Comparison of ENCODE assay signal across 8 cellular contexts in genomic region chr20:433300-433975, GRCh38. TPM values are rescaled to one million over a fixed set of nuclear protein-coding genes. Genes with fewer than 3 reads are reported as not detected.
DNase-seq lines count a peak whose midpoint lies in the region; ATAC-seq and TF ChIP-seq lines count a peak whose summit lies in the region.

No MANE protein-coding gene starts in this region.

- H3K27me3 ChIP-seq in DOHH2 (ENCODE audit: control insufficient read depth, low read length) = no peaks in the 10 kb centered on the region
- H3K27me3 ChIP-seq in WERI-Rb-1 (ENCODE audit: insufficient read depth, low read depth, severe bottlenecking) = no peaks in the 10 kb centered on the region
- H3K27me3 ChIP-seq in left lung = no peaks in the 10 kb centered on the region

- H3K4me1 ChIP-seq in DOHH2 (ENCODE audit: control insufficient read depth, low read length) (peaks cover 29% of the 10 kb centered on the region), left lung (peaks cover 0 to 13% of the 10 kb centered on the region in 2 donors)

- peak; percentile 76 for ATAC-seq in GM21526 (IDR thresholded peaks at IDR 0.05; ENCODE audit: low FRiP score, unreplicated experiment)
- ATAC-seq in left lung = no peak

- no peaks in the 10 kb centered on the region for H3K27me3 Mint-ChIP-seq in activated T-helper 2 cell treated with anti-CD3 and anti-CD28 coated beads, Interferon-gamma antibody, Interleukin-2, Interleukin-4, amounts not matched to agents 10 μg/mL and 5 μg/mL and 100 μg/mL, durations not matched to agents 14 hours and 24 hours and 36 hours (ENCODE audit: low read depth)
- H3K27me3 Mint-ChIP-seq in progenitor cell of endocrine pancreas = no peaks in the 10 kb centered on the region

- H3K79me2 ChIP-seq in DOHH2 (ENCODE audit: control insufficient read depth, low read length) = no peaks in the 10 kb centered on the region

- no peaks in the 10 kb centered on the region; the same call in 1 of the 2 replicates for H4K20me1 ChIP-seq in DOHH2 (ENCODE audit: control insufficient read depth, insufficient read depth, low read depth, low read length)

- H3K4me3 Mint-ChIP-seq in activated T-helper 2 cell treated with anti-CD3 and anti-CD28 coated beads, Interferon-gamma antibody, Interleukin-2, Interleukin-4, amounts not matched to agents 10 μg/mL and 5 μg/mL and 100 μg/mL, durations not matched to agents 14 hours and 24 hours and 36 hours (ENCODE audit: low read depth) = peak overlapping the region; percentile 58
- H3K4me3 Mint-ChIP-seq in progenitor cell of endocrine pancreas (ENCODE audit: low read depth) = no peak overlapping the region

- no peaks in the 10 kb centered on the region for H3K9me2 ChIP-seq in DOHH2 (replicated peaks; ENCODE audit: control insufficient read depth, low read length)

- TF ChIP-seq CTCF in DOHH2 (IDR thresholded peaks at IDR 0.05; ENCODE audit: low read depth, low read length, poor library complexity, severe bottlenecking) (no peak), progenitor cell of endocrine pancreas (IDR thresholded peaks at IDR 0.05; ENCODE audit: unreplicated experiment) (no peak), WERI-Rb-1 (IDR thresholded peaks at IDR 0.05; ENCODE audit: low read depth, low read length) (no peak), left lung (IDR thresholded peaks at IDR 0.05) (no peak)

- peaks cover 54% of the 10 kb centered on the region for H3K4me1 Mint-ChIP-seq in activated T-helper 2 cell treated with anti-CD3 and anti-CD28 coated beads, Interferon-gamma antibody, Interleukin-2, Interleukin-4, amounts not matched to agents 10 μg/mL and 5 μg/mL and 100 μg/mL, durations not matched to agents 14 hours and 24 hours and 36 hours (ENCODE audit: low read depth)
- no peaks in the 10 kb centered on the region for H3K4me1 Mint-ChIP-seq in progenitor cell of endocrine pancreas (ENCODE audit: low read depth)

- no peaks in the 10 kb centered on the region for H3F3A ChIP-seq in DOHH2 (ENCODE audit: control insufficient read depth, insufficient read depth)

- no peaks in the 10 kb centered on the region for H3K9me3 Mint-ChIP-seq in activated T-helper 2 cell treated with anti-CD3 and anti-CD28 coated beads, Interferon-gamma antibody, Interleukin-2, Interleukin-4, amounts not matched to agents 10 μg/mL and 5 μg/mL and 100 μg/mL, durations not matched to agents 14 hours and 24 hours and 36 hours
- no peaks in the 10 kb centered on the region for H3K9me3 Mint-ChIP-seq in progenitor cell of endocrine pancreas (ENCODE audit: low read depth)

- peak; percentile 45 for DNase-seq in activated T-helper 2 cell treated with anti-CD3 and anti-CD28 coated beads, Interferon-gamma antibody, Interleukin-2, Interleukin-4, amounts not matched to agents 10 μg/mL and 5 μg/mL and 100 μg/mL, durations not matched to agents 14 hours and 24 hours and 36 hours (ENCODE audit: low spot score)
- DNase-seq in progenitor cell of endocrine pancreas (ENCODE audit: low spot score, unreplicated experiment) = no peak
- no peak for DNase-seq in WERI-Rb-1
- DNase-seq in DMS 273 (lab: John Stamatoyannopoulos, UW; ENCODE audit: unreplicated experiment) = no peak
- no peak for DNase-seq in left lung

- H3K9me3 ChIP-seq in DOHH2 (ENCODE audit: control insufficient read depth, insufficient read depth, low read length) (no peaks in the 10 kb centered on the region), KOPT-K1 (ENCODE audit: insufficient read depth, low read length, poor library complexity, severe bottlenecking) (no peaks in the 10 kb centered on the region), WERI-Rb-1 (ENCODE audit: severe bottlenecking) (no peaks in the 10 kb centered on the region), left lung (no peaks in the 10 kb centered on the region)

- H3K36me3 Mint-ChIP-seq in activated T-helper 2 cell treated with anti-CD3 and anti-CD28 coated beads, Interferon-gamma antibody, Interleukin-2, Interleukin-4, amounts not matched to agents 10 μg/mL and 5 μg/mL and 100 μg/mL, durations not matched to agents 14 hours and 24 hours and 36 hours (ENCODE audit: low read depth) = peaks cover 86% of the 10 kb centered on the region
- peaks cover 12% of the 10 kb centered on the region for H3K36me3 Mint-ChIP-seq in progenitor cell of endocrine pancreas (ENCODE audit: insufficient read depth)

- H3K36me3 ChIP-seq in DOHH2 (ENCODE audit: control insufficient read depth, low read length) (peaks cover 27% of the 10 kb centered on the region), KOPT-K1 (ENCODE audit: insufficient read depth, low read length) (peaks cover 95% of the 10 kb centered on the region), WERI-Rb-1 (peaks cover 34% of the 10 kb centered on the region), left lung (peaks cover 0 to 92% of the 10 kb centered on the region in 2 donors)

- peak overlapping the region; percentile 96 for H3K27ac Mint-ChIP-seq in activated T-helper 2 cell treated with anti-CD3 and anti-CD28 coated beads, Interferon-gamma antibody, Interleukin-2, Interleukin-4, amounts not matched to agents 10 μg/mL and 5 μg/mL and 100 μg/mL, durations not matched to agents 14 hours and 24 hours and 36 hours
- H3K27ac Mint-ChIP-seq in progenitor cell of endocrine pancreas = peak overlapping the region; percentile 69

- H3K4me3 ChIP-seq in DOHH2 (ENCODE audit: low read length) (no peak overlapping the region), WERI-Rb-1 (ENCODE audit: low read depth, low read length) (no peak overlapping the region), left lung (no peak overlapping the region)

- intact Hi-C loops in activated T-helper 2 cell treated with anti-CD3 and anti-CD28 coated beads, Interferon-gamma antibody, Interleukin-2, Interleukin-4, amounts not matched to agents 10 μg/mL and 5 μg/mL and 100 μg/mL, durations not matched to agents 14 hours and 24 hours and 36 hours (cut with micrococcal nuclease) = loop anchor here (1.0 to 2.0 kb wide), 3 partner anchors 25 to 196 kb away; partner anchors contain the start of gene RBCK1
- intact Hi-C loops in left lung (cut with DNase I) = no loop called here

- peak overlapping the region; percentile 34; the same call in 1 of the 2 replicates for H3K4me2 ChIP-seq in DOHH2 (ENCODE audit: low read length)

- H3K27ac ChIP-seq in DOHH2 (ENCODE audit: low read depth, low read length) (peak overlapping the region; percentile 10; the same call in 1 of the 2 replicates), KOPT-K1 (ENCODE audit: low read depth, low read length, poor library complexity, severe bottlenecking) (peak overlapping the region; percentile 33), WERI-Rb-1 (no peak overlapping the region), left lung (peak overlapping the region in 1 of 2 donors; percentile 23)

RNA-seq across cellular contexts. Expression of gene RBCK1, which starts 25.3 kb away (rescaled TPM):
- total RNA-seq in activated T-helper 2 cell treated with anti-CD3 and anti-CD28 coated beads, Interferon-gamma antibody, Interleukin-2, Interleukin-4, amounts not matched to agents 10 μg/mL and 5 μg/mL and 100 μg/mL, durations not matched to agents 14 hours and 24 hours and 36 hours = 112 and 118 TPM in 2 replicates
- total RNA-seq in progenitor cell of endocrine pancreas (92.7 and 108 TPM in 2 replicates), left lung (10 to 100 TPM; 97.9 to 99.8 TPM)

RNA-seq across cellular contexts. Expression of gene TBC1D20, which starts 28.9 kb away (rescaled TPM):
- total RNA-seq in activated T-helper 2 cell treated with anti-CD3 and anti-CD28 coated beads, Interferon-gamma antibody, Interleukin-2, Interleukin-4, amounts not matched to agents 10 μg/mL and 5 μg/mL and 100 μg/mL, durations not matched to agents 14 hours and 24 hours and 36 hours = 30.1 and 31.5 TPM in 2 replicates
- 30.3 and 33.2 TPM in 2 replicates for total RNA-seq in progenitor cell of endocrine pancreas
- total RNA-seq in left lung = 10 to 100 TPM; 37.5 to 37.7 TPM

RNA-seq across cellular contexts. Expression of gene TRIB3, which starts 52.9 kb away (rescaled TPM):
- 31.6 and 32.2 TPM in 2 replicates for total RNA-seq in activated T-helper 2 cell treated with anti-CD3 and anti-CD28 coated beads, Interferon-gamma antibody, Interleukin-2, Interleukin-4, amounts not matched to agents 10 μg/mL and 5 μg/mL and 100 μg/mL, durations not matched to agents 14 hours and 24 hours and 36 hours
- total RNA-seq in progenitor cell of endocrine pancreas (5.2 and 7.8 TPM in 2 replicates), left lung (10 to 100 TPM; 19.0 to 28.4 TPM)
